In the genomic region with DNA sequence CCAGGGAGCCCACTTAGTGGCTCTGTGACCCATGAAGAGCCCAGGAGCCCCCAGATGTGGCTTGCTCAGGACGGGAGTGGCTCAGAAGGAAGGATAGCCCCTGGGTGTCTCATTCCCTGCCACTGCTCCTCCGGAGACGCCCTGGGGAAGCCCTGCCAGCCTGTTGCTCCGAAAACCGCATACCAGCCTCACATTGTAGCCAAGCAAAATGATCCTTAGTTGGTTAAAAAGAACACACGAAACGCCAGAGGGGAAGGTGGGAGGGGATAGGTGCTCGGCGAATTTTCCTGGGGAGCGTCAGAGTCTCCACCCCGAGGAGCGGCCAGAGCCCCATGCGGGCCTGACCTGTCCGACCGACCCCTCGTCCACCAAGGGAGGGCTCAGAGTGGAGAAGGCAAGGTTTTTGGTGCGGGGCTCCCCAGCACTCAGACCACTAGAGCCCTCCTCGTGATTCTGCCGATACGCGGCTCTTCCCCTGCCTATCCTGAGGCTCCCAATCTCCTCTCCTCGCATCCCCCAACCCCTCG, we compare ENCODE assay signal across 7 cellular contexts. TPM values are rescaled to one million over a fixed set of nuclear protein-coding genes. Genes with fewer than 3 reads are reported as not detected.
A peak's percentile ranks its signal among the peaks of the same experiment; 100 is the strongest.
DNase-seq lines count a peak whose midpoint lies in the region; ATAC-seq and TF ChIP-seq lines count a peak whose summit lies in the region.

No MANE protein-coding gene starts in this region.

- DNase-seq in M059J (ENCODE audit: low read depth): peak; percentile 83
- DNase-seq in caudate nucleus (lab: John Stamatoyannopoulos, UW): peak in 7 of 61 donors; percentile 31 to 73 (median 57)
- DNase-seq in kidney epithelial cell (ENCODE audit: low read depth): no peak
- DNase-seq in suprapubic skin (ENCODE audit: low spot score in 2 of 2): no peak
- no peak for DNase-seq in SIG-M5 (lab: John Stamatoyannopoulos, UW)

- H3K36me3 ChIP-seq in kidney epithelial cell (ENCODE audit: control insufficient read depth, insufficient read depth, low read length) (no peaks in the 10 kb centered on the region), suprapubic skin (no peaks in the 10 kb centered on the region)

- no peaks in the 10 kb centered on the region for H3K9me3 ChIP-seq in suprapubic skin

- H3K4me3 ChIP-seq in kidney epithelial cell (ENCODE audit: low read depth, low read length) (peak overlapping the region; percentile 56), suprapubic skin (peak overlapping the region; percentile 76)

- no peak for TF ChIP-seq EP300 in suprapubic skin (IDR thresholded peaks at IDR 0.05)

- H3K27me3 ChIP-seq in kidney epithelial cell (ENCODE audit: control insufficient read depth, insufficient read depth, low read length) (no peaks in the 10 kb centered on the region), suprapubic skin (no peaks in the 10 kb centered on the region)

- WGBS in suprapubic skin: 8% methylated on average over 23 of the region's 23 CpGs

- H3K4me1 ChIP-seq in suprapubic skin: peaks cover 37% of the 10 kb centered on the region

- TF ChIP-seq POLR2A in suprapubic skin (IDR thresholded peaks at IDR 0.05): no peak

- H3K27ac ChIP-seq in caudate nucleus (ENCODE audit: low read depth, low read length) (peak overlapping the region; percentile 87), suprapubic skin (peak overlapping the region; percentile 75)

- ATAC-seq in GM18858 (IDR thresholded peaks at IDR 0.05; ENCODE audit: unreplicated experiment) (no peak), HG03039 (IDR thresholded peaks at IDR 0.05; ENCODE audit: unreplicated experiment) (no peak)

- TF ChIP-seq CTCF in kidney epithelial cell (IDR thresholded peaks at IDR 0.05; ENCODE audit: insufficient read depth, low read length, poor library complexity, severe bottlenecking): no peak
- no peak for TF ChIP-seq CTCF in suprapubic skin (IDR thresholded peaks at IDR 0.05)

RNA-seq across cellular contexts. Expression of a gene that starts 39.5 kb away (rescaled TPM):
- total RNA-seq in M059J (2014; rRNA removed; shearing (Covaris generic)): 13.7 and 19.0 TPM in 2 replicates
- total RNA-seq in kidney epithelial cell (13.2 and 14.4 TPM in 2 replicates), suprapubic skin (10 to 100 TPM; 11.8 to 20.9 (median 13.1) TPM)

RNA-seq across cellular contexts. Expression of a gene that starts 48.5 kb away (rescaled TPM):
- 32.0 and 45.7 TPM in 2 replicates for total RNA-seq in M059J (2014; rRNA removed; shearing (Covaris generic))
- total RNA-seq in kidney epithelial cell (33.4 and 42.1 TPM in 2 replicates), suprapubic skin (10 to 100 TPM; 16.0 to 32.5 (median 24.4) TPM)

RNA-seq across cellular contexts. Expression of a gene that starts 58.0 kb away (rescaled TPM):
- total RNA-seq in M059J (2014; rRNA removed; shearing (Covaris generic)): not detected in 2 replicates
- total RNA-seq in kidney epithelial cell (3.1 and 5.0 TPM in 2 replicates), suprapubic skin (10 to 100 TPM in 1 of 4 donors, 1 to 10 TPM in 3; 7.5 to 10.4 (median 9.7) TPM)
